In the genomic region with DNA sequence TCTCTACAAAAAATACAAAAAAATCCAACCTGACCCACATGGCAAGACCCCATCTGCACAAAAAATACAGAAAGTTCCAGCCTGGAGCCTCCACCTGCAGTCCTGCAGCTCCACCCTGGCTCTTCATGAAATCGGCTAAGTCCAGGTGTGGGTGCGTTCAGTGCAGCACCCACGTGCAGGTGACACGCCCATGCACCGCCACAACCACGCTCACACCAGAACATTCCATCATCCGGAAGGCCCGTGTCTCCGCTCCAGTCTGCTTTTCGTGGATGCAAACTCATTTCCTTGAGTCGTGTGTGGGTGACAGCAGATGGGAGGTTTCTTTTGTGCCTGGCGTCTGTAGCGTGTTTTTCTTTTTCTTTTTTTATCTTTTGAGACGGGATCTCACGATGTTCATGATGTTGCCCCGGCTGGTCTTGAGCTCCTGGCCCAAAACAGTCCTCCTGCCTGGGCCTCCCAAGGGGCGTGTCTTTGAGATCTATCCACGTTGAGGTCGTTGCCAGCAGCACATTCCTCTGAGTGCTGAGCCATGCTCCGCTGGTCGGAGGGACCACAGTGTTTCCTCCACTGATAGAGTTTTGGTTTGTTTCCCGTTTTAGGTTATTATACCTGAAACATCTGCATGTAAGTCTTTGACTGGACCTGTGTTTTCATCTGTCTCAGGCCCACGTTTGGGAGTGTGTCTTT, we compare ENCODE assay signal across 17 cellular contexts. TPM values are rescaled to one million over a fixed set of nuclear protein-coding genes. Genes with fewer than 3 reads are reported as not detected.
A peak's percentile ranks its signal among the peaks of the same experiment; 100 is the strongest.
DNase-seq lines count a peak whose midpoint lies in the region; ATAC-seq and TF ChIP-seq lines count a peak whose summit lies in the region.
"Had no signal": no experiment of that assay in that cellular context is flagged by ENCODE, and none has a peak within 500 bp of the region (broad histone marks: within the 10 kb centered on the region; RNA-seq: fewer than 3 reads in every experiment).

No MANE protein-coding gene starts in this region.

- peak overlapping the region; percentile 79 for H3K4me3 Mint-ChIP-seq in CD4-positive, alpha-beta T cell
- peak overlapping the region; percentile 26 for H3K4me3 Mint-ChIP-seq in activated naive CD8-positive, alpha-beta T cell treated with anti-CD3 and anti-CD28 coated beads for 36 hours
- H3K4me3 Mint-ChIP-seq in naive thymus-derived CD4-positive, alpha-beta T cell: peak overlapping the region; percentile 66 to 83 (median 76)
- H3K4me3 Mint-ChIP-seq: CD14-positive monocyte had no signal

- H2AK5ac ChIP-seq in mesenchymal stem cell (ENCODE audit: low read length, severe bottlenecking): no peak overlapping the region

- no peak overlapping the region for H3K18ac ChIP-seq in mesenchymal stem cell (ENCODE audit: low read depth in 1 of 2, low read length in 2 of 2)

- no peak overlapping the region for H3K4me2 ChIP-seq in mesenchymal stem cell (ENCODE audit: low read length, poor library complexity, severe bottlenecking)

- H3K36me3 Mint-ChIP-seq in CD4-positive, alpha-beta T cell (ENCODE audit: low read depth): peaks cover 28% of the 10 kb centered on the region
- peaks cover 23% of the 10 kb centered on the region for H3K36me3 Mint-ChIP-seq in activated naive CD8-positive, alpha-beta T cell treated with anti-CD3 and anti-CD28 coated beads for 36 hours
- peaks cover 0 to 13% (median 4%) of the 10 kb centered on the region in 5 donors for H3K36me3 Mint-ChIP-seq in naive thymus-derived CD4-positive, alpha-beta T cell

- ATAC-seq in CD4-positive, alpha-beta T cell (ENCODE audit: poor library complexity): peak; percentile 64
- peak; percentile 55 for ATAC-seq in naive thymus-derived CD4-positive, alpha-beta T cell
- ATAC-seq in HG03095 (IDR thresholded peaks at IDR 0.05; ENCODE audit: unreplicated experiment) (no peak), HG03354 (IDR thresholded peaks at IDR 0.05; ENCODE audit: poor library complexity, severe bottlenecking, unreplicated experiment) (no peak)
- ATAC-seq: gastrocnemius medialis had no signal

- no peak overlapping the region for H2BK12ac ChIP-seq in mesenchymal stem cell (ENCODE audit: low read length in 2 of 2)

- H2AFZ ChIP-seq in mesenchymal stem cell (ENCODE audit: low read depth, low read length): no peak overlapping the region

- no peak overlapping the region for H2BK5ac ChIP-seq in mesenchymal stem cell (ENCODE audit: low read depth, low read length, poor library complexity, severe bottlenecking)

- H3K36me3 ChIP-seq in HUES48 (ENCODE audit: control insufficient read depth, insufficient read depth, low read length): peaks cover 51% of the 10 kb centered on the region
- peaks cover 0 to 33% (median 2%) of the 10 kb centered on the region in 3 experiments for H3K36me3 ChIP-seq in naive thymus-derived CD4-positive, alpha-beta T cell (ENCODE audit: control insufficient read depth in 2 of 3, insufficient read depth in 3 of 3, low read length in 3 of 3)
- peaks cover 43 to 64% of the 10 kb centered on the region in 2 experiments for H3K36me3 ChIP-seq in mesenchymal stem cell (ENCODE audit: control insufficient read depth in 1 of 2, insufficient read depth in 2 of 2, low read depth in 1 of 2, low read length in 2 of 2)

- H3K27me3 ChIP-seq in CD4-positive, alpha-beta T cell (ENCODE audit: control insufficient read depth, insufficient read depth, low read length): no peaks in the 10 kb centered on the region
- H3K27me3 ChIP-seq in HUES48 (ENCODE audit: control insufficient read depth, insufficient read depth, low read length) (no peaks in the 10 kb centered on the region), mesenchymal stem cell (ENCODE audit: control insufficient read depth in 1 of 2, insufficient read depth in 1 of 2, low read length in 2 of 2) (no peaks in the 10 kb centered on the region)
- H3K27me3 ChIP-seq in naive thymus-derived CD4-positive, alpha-beta T cell (ENCODE audit: control insufficient read depth in 2 of 2, insufficient read depth in 2 of 2, low read length in 2 of 2): no peaks in the 10 kb centered on the region
- H3K27me3 ChIP-seq: gastrocnemius medialis, MG63, right atrium auricular region had no signal

- POLR2A ChIA-PET in CD4-positive, alpha-beta T cell (lab: Charles Lee): interaction anchor here (0.6 to 1.3 kb wide), 5 partner anchors 42 to 250 kb away, joined by 3 to 4 read pairs (median 3); a partner anchor contains a TSS
- POLR2A ChIA-PET in naive thymus-derived CD4-positive, alpha-beta T cell (lab: Charles Lee): interaction anchor here (0.5 to 1.4 kb wide), 4 partner anchors 9 to 47 kb away, joined by 3 to 5 read pairs (median 4); no protein-coding TSS in a partner anchor

- peak overlapping the region; percentile 92 for H3K27ac Mint-ChIP-seq in CD4-positive, alpha-beta T cell
- H3K27ac Mint-ChIP-seq in activated naive CD8-positive, alpha-beta T cell treated with anti-CD3 and anti-CD28 coated beads for 36 hours: peak overlapping the region; percentile 71
- peak overlapping the region; percentile 52 to 97 (median 90) for H3K27ac Mint-ChIP-seq in naive thymus-derived CD4-positive, alpha-beta T cell

- no peaks in the 10 kb centered on the region for H3K27me3 Mint-ChIP-seq in CD4-positive, alpha-beta T cell
- H3K27me3 Mint-ChIP-seq in activated naive CD8-positive, alpha-beta T cell treated with anti-CD3 and anti-CD28 coated beads for 36 hours: no peaks in the 10 kb centered on the region
- H3K27me3 Mint-ChIP-seq in naive thymus-derived CD4-positive, alpha-beta T cell: no peaks in the 10 kb centered on the region

- peaks cover 23% of the 10 kb centered on the region for H3K4me1 Mint-ChIP-seq in CD4-positive, alpha-beta T cell (ENCODE audit: low read depth)
- peaks cover 27% of the 10 kb centered on the region for H3K4me1 Mint-ChIP-seq in activated naive CD8-positive, alpha-beta T cell treated with anti-CD3 and anti-CD28 coated beads for 36 hours
- H3K4me1 Mint-ChIP-seq in naive thymus-derived CD4-positive, alpha-beta T cell: peaks cover 21 to 33% (median 30%) of the 10 kb centered on the region in 7 donors

- H3K4ac ChIP-seq in mesenchymal stem cell (ENCODE audit: low read depth in 1 of 2, low read length in 2 of 2): no peak overlapping the region

- H3K79me1 ChIP-seq in mesenchymal stem cell (replicated peaks; ENCODE audit: low read length, poor library complexity, severe bottlenecking): peaks cover 36% of the 10 kb centered on the region

- H3K9me3 ChIP-seq in CD4-positive, alpha-beta T cell (ENCODE audit: control insufficient read depth, low read length): no peaks in the 10 kb centered on the region
- H3K9me3 ChIP-seq in HUES48 (ENCODE audit: control insufficient read depth, insufficient read depth, low read length) (no peaks in the 10 kb centered on the region), mesenchymal stem cell (ENCODE audit: control insufficient read depth, low read length) (no peaks in the 10 kb centered on the region)
- no peaks in the 10 kb centered on the region for H3K9me3 ChIP-seq in naive thymus-derived CD4-positive, alpha-beta T cell (ENCODE audit: control insufficient read depth in 2 of 3, low read length in 3 of 3)
- H3K9me3 ChIP-seq: gastrocnemius medialis, MG63, right atrium auricular region had no signal

- H3K23ac ChIP-seq in mesenchymal stem cell (ENCODE audit: low read length in 2 of 2): no peak overlapping the region

- no peak overlapping the region for H3K27ac ChIP-seq in CD4-positive, alpha-beta T cell (ENCODE audit: low read depth, low read length)
- H3K27ac ChIP-seq in HUES48 (ENCODE audit: low read depth, low read length) (peak overlapping the region; percentile 69), mesenchymal stem cell (ENCODE audit: low read length, poor library complexity, severe bottlenecking) (no peak overlapping the region)
- H3K27ac ChIP-seq in naive thymus-derived CD4-positive, alpha-beta T cell (ENCODE audit: low read depth, low read length): peak overlapping the region; percentile 64
- H3K27ac ChIP-seq: gastrocnemius medialis, HL-60, SK-N-MC had no signal

- intact Hi-C loops in CD4-positive, alpha-beta T cell (cut with DNase I, micrococcal nuclease): loop anchor here in 1 of 2 experiments (10.0 kb wide), 1 partner anchor 48 kb away; a partner anchor contains a TSS
- intact Hi-C loops in naive thymus-derived CD4-positive, alpha-beta T cell (cut with micrococcal nuclease): loop anchor here in 1 of 2 donors (10.0 kb wide), 1 partner anchor 268 kb away; no protein-coding TSS in a partner anchor

- no peak overlapping the region for H4K91ac ChIP-seq in mesenchymal stem cell (ENCODE audit: low read length)

- no peak overlapping the region for H3K4me3 ChIP-seq in HUES48 (ENCODE audit: low read depth, low read length)
- H3K4me3 ChIP-seq in naive thymus-derived CD4-positive, alpha-beta T cell (ENCODE audit: low read length): peak overlapping the region; percentile 35
- H3K4me3 ChIP-seq in mesenchymal stem cell (ENCODE audit: insufficient read depth in 1 of 2, low read depth in 1 of 2, low read length in 2 of 2): no peak overlapping the region
- H3K4me3 ChIP-seq: gastrocnemius medialis, MG63, right atrium auricular region, SK-N-MC had no signal

- no peaks in the 10 kb centered on the region for H3K9me3 Mint-ChIP-seq in CD4-positive, alpha-beta T cell
- H3K9me3 Mint-ChIP-seq in activated naive CD8-positive, alpha-beta T cell treated with anti-CD3 and anti-CD28 coated beads for 36 hours: no peaks in the 10 kb centered on the region
- no peaks in the 10 kb centered on the region for H3K9me3 Mint-ChIP-seq in naive thymus-derived CD4-positive, alpha-beta T cell
- H3K9me3 Mint-ChIP-seq: CD14-positive monocyte had no signal

- H3K4me1 ChIP-seq in HUES48 (ENCODE audit: control insufficient read depth, insufficient read depth, low read length) (peaks cover 30% of the 10 kb centered on the region), mesenchymal stem cell (ENCODE audit: control insufficient read depth, insufficient read depth, low read depth, low read length) (peaks cover 46% of the 10 kb centered on the region)
- peaks cover 16 to 24% of the 10 kb centered on the region in 2 donors for H3K4me1 ChIP-seq in naive thymus-derived CD4-positive, alpha-beta T cell (ENCODE audit: control insufficient read depth in 2 of 2, insufficient read depth in 2 of 2, low read length in 2 of 2)

- no peak overlapping the region for H2BK120ac ChIP-seq in mesenchymal stem cell (ENCODE audit: low read depth, low read length)

- no peak overlapping the region for H3K14ac ChIP-seq in mesenchymal stem cell (ENCODE audit: low read length in 2 of 2)

- peak in 1 of 10 experiments; percentile 23 for DNase-seq in CD4-positive, alpha-beta T cell
- DNase-seq in activated naive CD8-positive, alpha-beta T cell treated with anti-CD3 and anti-CD28 coated beads for 36 hours: no peak
- peak in 3 of 9 donors; percentile 16 to 27 (median 18) for DNase-seq in naive thymus-derived CD4-positive, alpha-beta T cell
- no peak for DNase-seq in mesenchymal stem cell
- DNase-seq: gastrocnemius medialis; GOT3; islet precursor cell; MG63; NCI-H2081; stimulated activated CD4-positive, alpha-beta T cell treated with anti-CD3 and anti-CD28 coated beads, Interleukin-4, amount 100 ng/mL, for 1 hour had no signal

- CTCF ChIA-PET in CD4-positive, alpha-beta T cell (lab: Charles Lee): interaction anchor here (1.0 kb wide), 1 partner anchor 207 kb away, joined by 3 read pairs; no protein-coding TSS in a partner anchor
- CTCF ChIA-PET in naive thymus-derived CD4-positive, alpha-beta T cell (lab: Charles Lee): interaction anchor here (1.0 to 1.6 kb wide), 3 partner anchors 12 to 207 kb away, joined by 3 to 4 read pairs (median 3); no protein-coding TSS in a partner anchor

- 88% methylated on average over 21 of the region's 23 CpGs for WGBS in mesenchymal stem cell

- no peak overlapping the region for H3K9ac ChIP-seq in HUES48 (ENCODE audit: low read depth, low read length)
- no peak overlapping the region for H3K9ac ChIP-seq in mesenchymal stem cell (ENCODE audit: low read length)

- TF ChIP-seq CTCF in CD4-positive, alpha-beta T cell (IDR thresholded peaks at IDR 0.05): no peak

- H4K8ac ChIP-seq in mesenchymal stem cell (ENCODE audit: low read length): no peak overlapping the region

- no peak overlapping the region for H2BK15ac ChIP-seq in mesenchymal stem cell (ENCODE audit: low read depth, poor library complexity, severe bottlenecking)

RNA-seq across cellular contexts. Expression of a gene that starts 7.1 kb away (rescaled TPM):
- 10 to 100 TPM; 15.2 to 18.4 TPM for total RNA-seq in CD4-positive, alpha-beta T cell
- total RNA-seq in activated naive CD8-positive, alpha-beta T cell treated with anti-CD3 and anti-CD28 coated beads for 36 hours: 10 to 100 TPM; 17.3 to 18.2 TPM
- 10 to 100 TPM; 19.3 to 27.7 (median 23.4) TPM for total RNA-seq in naive thymus-derived CD4-positive, alpha-beta T cell
- 1 to 10 TPM; 9.0 to 9.9 TPM for polyA plus RNA-seq in naive thymus-derived CD4-positive, alpha-beta T cell
- polyA plus RNA-seq in mesenchymal stem cell (2013, experiment 1 of 2): 25.0 TPM
- polyA plus RNA-seq in mesenchymal stem cell (2013, experiment 2 of 2): 26.7 TPM

RNA-seq across cellular contexts. Expression of a gene that starts 15.4 kb away (rescaled TPM):
- total RNA-seq in CD4-positive, alpha-beta T cell: 100 to 1,000 TPM; 109 to 114 TPM
- total RNA-seq in activated naive CD8-positive, alpha-beta T cell treated with anti-CD3 and anti-CD28 coated beads for 36 hours: 10 to 100 TPM; 22.2 to 22.9 TPM
- total RNA-seq in naive thymus-derived CD4-positive, alpha-beta T cell: 100 to 1,000 TPM in 1 of 5 experiments, 10 to 100 TPM in 4; 85.2 to 107 (median 94.0) TPM
- 1 to 10 TPM; 9.0 to 9.7 TPM for polyA plus RNA-seq in naive thymus-derived CD4-positive, alpha-beta T cell
- not detected for polyA plus RNA-seq in mesenchymal stem cell (2013, experiment 1 of 2)
- polyA plus RNA-seq in mesenchymal stem cell (2013, experiment 2 of 2): 0.01 TPM

RNA-seq across cellular contexts. Expression of a gene that starts 42.4 kb away (rescaled TPM):
- total RNA-seq in CD4-positive, alpha-beta T cell: 100 to 1,000 TPM; 358 to 392 TPM
- total RNA-seq in activated naive CD8-positive, alpha-beta T cell treated with anti-CD3 and anti-CD28 coated beads for 36 hours: 10 to 100 TPM; 26.4 to 27.2 TPM
- total RNA-seq in naive thymus-derived CD4-positive, alpha-beta T cell: 100 to 1,000 TPM; 210 to 497 (median 392) TPM
- 100 to 1,000 TPM; 223 to 305 TPM for polyA plus RNA-seq in naive thymus-derived CD4-positive, alpha-beta T cell
- 36.5 TPM for polyA plus RNA-seq in mesenchymal stem cell (2013, experiment 1 of 2)
- polyA plus RNA-seq in mesenchymal stem cell (2013, experiment 2 of 2): 37.3 TPM

RNA-seq across cellular contexts. Expression of a gene that starts 49.8 kb away (rescaled TPM):
- total RNA-seq in CD4-positive, alpha-beta T cell: 100 to 1,000 TPM; 131 to 132 TPM
- 10 to 100 TPM; 94.7 to 97.2 TPM for total RNA-seq in activated naive CD8-positive, alpha-beta T cell treated with anti-CD3 and anti-CD28 coated beads for 36 hours
- total RNA-seq in naive thymus-derived CD4-positive, alpha-beta T cell: 100 to 1,000 TPM in 4 of 5 experiments, 10 to 100 TPM in 1; 98.6 to 193 (median 109) TPM
- polyA plus RNA-seq in naive thymus-derived CD4-positive, alpha-beta T cell: 100 to 1,000 TPM; 156 to 243 TPM
- polyA plus RNA-seq in mesenchymal stem cell (2013, experiment 1 of 2): 114 TPM
- polyA plus RNA-seq in mesenchymal stem cell (2013, experiment 2 of 2): 114 TPM

Comparison
In these comparisons a context has a peak if more than half of its experiments do, and no peak if none do; other contexts are left out.
1. ATAC-seq: peak in CD4-positive, alpha-beta T cell (single experiment) and naive thymus-derived CD4-positive, alpha-beta T cell (single experiment); none in HG03095 (single experiment) and HG03354 (single experiment).
2. H3K27ac ChIP-seq: peak in HUES48 (single experiment) and naive thymus-derived CD4-positive, alpha-beta T cell (single experiment); none in CD4-positive, alpha-beta T cell (single experiment) and mesenchymal stem cell (single experiment).
3. H3K4me3 Mint-ChIP-seq: peak in every context shown above with its lines; median percentile 79 in CD4-positive, alpha-beta T cell; 76 in naive thymus-derived CD4-positive, alpha-beta T cell; 26 in activated naive CD8-positive, alpha-beta T cell treated with anti-CD3 and anti-CD28 coated beads for 36 hours.
4. RNA of a gene that starts 42.4 kb away (total RNA-seq): 210 to 497 TPM in naive thymus-derived CD4-positive, alpha-beta T cell and 358 to 392 TPM in CD4-positive, alpha-beta T cell; 26.4 to 27.2 TPM in activated naive CD8-positive, alpha-beta T cell treated with anti-CD3 and anti-CD28 coated beads for 36 hours; every median in the first group is over 4 times any median in the second.
5. Peak in every context shown above with its lines, with median percentiles within 50 percentile points of each other: H3K27ac Mint-ChIP-seq.